9 cellular contexts compared by ENCODE assay signal in genomic region chr17:1229891-1230571, GRCh38. TPM values are rescaled to one million over a fixed set of nuclear protein-coding genes. Genes with fewer than 3 reads are reported as not detected.
DNase-seq lines count a peak whose midpoint lies in the region; ATAC-seq, FAIRE-seq and TF ChIP-seq lines count a peak whose summit lies in the region.
"Had no signal": no experiment of that assay in that cellular context is flagged by ENCODE, and none has a peak within 500 bp of the region (broad histone marks: within the 10 kb centered on the region; RNA-seq: fewer than 3 reads in every experiment).

No MANE protein-coding gene starts in this region.

- H3K9me3 ChIP-seq in tibial nerve (no peaks in the 10 kb centered on the region), small intestine (ENCODE audit: control insufficient read depth, low read depth) (no peaks in the 10 kb centered on the region)

- H3K27ac Mint-ChIP-seq in activated naive CD4-positive, alpha-beta T cell treated with anti-CD3 and anti-CD28 coated beads for 36 hours: no peak overlapping the region
- H3K27ac Mint-ChIP-seq in activated naive CD4-positive, alpha-beta T cell treated with anti-CD3 and anti-CD28 coated beads, Interleukin-2, amount 50 U/mL, for 72 hours: peak overlapping the region in 1 of 2 donors; percentile 50
- peak overlapping the region; percentile 81 for H3K27ac Mint-ChIP-seq in activated CD8-positive, alpha-beta T cell treated with anti-CD3 and anti-CD28 coated beads, Interleukin-2, amount 10 ng/mL, durations not matched to agents 7 days and 5 days
- H3K27ac Mint-ChIP-seq in memory B cell: peak overlapping the region; percentile 89

- peaks cover 9% of the 10 kb centered on the region for H3K4me1 Mint-ChIP-seq in activated naive CD4-positive, alpha-beta T cell treated with anti-CD3 and anti-CD28 coated beads for 36 hours (ENCODE audit: low read depth)
- H3K4me1 Mint-ChIP-seq in activated CD8-positive, alpha-beta T cell treated with anti-CD3 and anti-CD28 coated beads, Interleukin-2, amount 10 ng/mL, durations not matched to agents 7 days and 5 days (ENCODE audit: low read depth): peaks cover 26% of the 10 kb centered on the region
- H3K4me1 Mint-ChIP-seq in memory B cell: peaks cover 29% of the 10 kb centered on the region

- intact Hi-C loops in activated naive CD4-positive, alpha-beta T cell treated with anti-CD3 and anti-CD28 coated beads for 36 hours (cut with micrococcal nuclease): no loop called here

- H3K27me3 Mint-ChIP-seq in activated naive CD4-positive, alpha-beta T cell treated with anti-CD3 and anti-CD28 coated beads for 36 hours (ENCODE audit: low read depth): peaks cover 47% of the 10 kb centered on the region
- peaks cover 36% of the 10 kb centered on the region for H3K27me3 Mint-ChIP-seq in activated CD8-positive, alpha-beta T cell treated with anti-CD3 and anti-CD28 coated beads, Interleukin-2, amount 10 ng/mL, durations not matched to agents 7 days and 5 days (ENCODE audit: low read depth)
- H3K27me3 Mint-ChIP-seq in memory B cell: peaks cover 6% of the 10 kb centered on the region

- no peak for ATAC-seq in activated naive CD4-positive, alpha-beta T cell treated with anti-CD3 and anti-CD28 coated beads, Interleukin-2, amount 50 U/mL, for 72 hours
- no peak for ATAC-seq in activated CD8-positive, alpha-beta T cell treated with anti-CD3 and anti-CD28 coated beads, Interleukin-2, amount 10 ng/mL, durations not matched to agents 7 days and 5 days
- ATAC-seq in memory B cell (ENCODE audit: low read depth) (no peak), HG03460 (IDR thresholded peaks at IDR 0.05; ENCODE audit: unreplicated experiment) (no peak)

- H3K36me3 ChIP-seq in tibial nerve (no peaks in the 10 kb centered on the region), small intestine (ENCODE audit: control insufficient read depth in 2 of 2, insufficient read depth in 2 of 2, low read length in 2 of 2) (no peaks in the 10 kb centered on the region)

- POLR2A ChIA-PET in activated CD8-positive, alpha-beta T cell treated with anti-CD3 and anti-CD28 coated beads, Interleukin-2, amount 10 ng/mL, durations not matched to agents 7 days and 5 days (lab: Charles Lee): interaction anchor here (0.8 kb wide), 1 partner anchor 24 kb away, joined by 3 read pairs; no protein-coding TSS in a partner anchor

- H3K27me3 ChIP-seq in tibial nerve (peaks cover 0 to 62% of the 10 kb centered on the region in 2 donors), small intestine (ENCODE audit: control insufficient read depth in 2 of 2, insufficient read depth in 2 of 2, low read length in 2 of 2) (no peaks in the 10 kb centered on the region)

- no peak for TF ChIP-seq CTCF in tibial nerve (IDR thresholded peaks at IDR 0.05)

- H3K4me1 ChIP-seq in tibial nerve (peaks cover 0 to 37% (median 14%) of the 10 kb centered on the region in 4 donors), small intestine (ENCODE audit: control insufficient read depth in 2 of 2, insufficient read depth in 1 of 2, low read depth in 1 of 2, low read length in 1 of 2) (no peaks in the 10 kb centered on the region)

- DNase-seq in activated naive CD4-positive, alpha-beta T cell treated with anti-CD3 and anti-CD28 coated beads for 36 hours: no peak
- no peak for DNase-seq in activated naive CD4-positive, alpha-beta T cell treated with anti-CD3 and anti-CD28 coated beads, Interleukin-2, amount 50 U/mL, for 72 hours (ENCODE audit: low spot score in 2 of 2)
- DNase-seq in activated CD8-positive, alpha-beta T cell treated with anti-CD3 and anti-CD28 coated beads, Interleukin-2, amount 10 ng/mL, durations not matched to agents 7 days and 5 days: no peak
- DNase-seq in memory B cell (ENCODE audit: low spot score in 2 of 2) (no peak), tibial nerve (ENCODE audit: low spot score in 2 of 2) (no peak), small intestine (no peak), NCI-H748 treated with DMSO at 0.1 percent for 48 hours (lab: John Stamatoyannopoulos, UW) (no peak)

- 20 to 26% methylated on average over 37 to 54 of the region's 59 CpGs for WGBS in tibial nerve, 2 donors
- WGBS in small intestine, 3 donors: 13 to 24% (median 15%) methylated on average over 54 to 59 of the region's 59 CpGs

- FAIRE-seq in small intestine (lab: Jason Lieb, UNC): no peak

- CTCF ChIA-PET in activated naive CD4-positive, alpha-beta T cell treated with anti-CD3 and anti-CD28 coated beads for 36 hours (lab: Charles Lee): interaction anchor here (0.6 kb wide), 1 partner anchor 699 kb away, joined by 4 read pairs; no protein-coding TSS in a partner anchor
- CTCF ChIA-PET in activated CD8-positive, alpha-beta T cell treated with anti-CD3 and anti-CD28 coated beads, Interleukin-2, amount 10 ng/mL, durations not matched to agents 7 days and 5 days (lab: Charles Lee): interaction anchor here (0.8 to 2.3 kb wide), 4 partner anchors 27 to 108 kb away, joined by 3 to 11 read pairs (median 4); no protein-coding TSS in a partner anchor

- TF ChIP-seq POLR2A in tibial nerve (IDR thresholded peaks at IDR 0.05): no peak

- H3K27ac ChIP-seq in tibial nerve (peak overlapping the region in 2 of 4 donors; percentile 65 to 76), small intestine (ENCODE audit: low read depth in 1 of 2, low read length in 1 of 2) (no peak overlapping the region)

- H3K4me3 Mint-ChIP-seq in activated naive CD4-positive, alpha-beta T cell treated with anti-CD3 and anti-CD28 coated beads for 36 hours: peak overlapping the region; percentile 77
- H3K4me3 Mint-ChIP-seq in activated CD8-positive, alpha-beta T cell treated with anti-CD3 and anti-CD28 coated beads, Interleukin-2, amount 10 ng/mL, durations not matched to agents 7 days and 5 days: peak overlapping the region; percentile 83
- peak overlapping the region; percentile 98 for H3K4me3 Mint-ChIP-seq in memory B cell

- no peaks in the 10 kb centered on the region for H3K9me3 Mint-ChIP-seq in activated naive CD4-positive, alpha-beta T cell treated with anti-CD3 and anti-CD28 coated beads for 36 hours
- no peaks in the 10 kb centered on the region for H3K9me3 Mint-ChIP-seq in activated naive CD4-positive, alpha-beta T cell treated with anti-CD3 and anti-CD28 coated beads, Interleukin-2, amount 50 U/mL, for 72 hours
- no peaks in the 10 kb centered on the region for H3K9me3 Mint-ChIP-seq in activated CD8-positive, alpha-beta T cell treated with anti-CD3 and anti-CD28 coated beads, Interleukin-2, amount 10 ng/mL, durations not matched to agents 7 days and 5 days (ENCODE audit: insufficient read depth)
- H3K9me3 Mint-ChIP-seq in memory B cell: no peaks in the 10 kb centered on the region

- H3K4me3 ChIP-seq in tibial nerve (peak overlapping the region in 3 of 4 donors; percentile 42 to 76 (median 55)), small intestine (ENCODE audit: low read depth in 1 of 2, low read length in 2 of 2) (peak overlapping the region in 1 of 2 donors; percentile 76)

- no peak for TF ChIP-seq EP300 in tibial nerve (IDR thresholded peaks at IDR 0.05)

- H3K36me3 Mint-ChIP-seq in activated naive CD4-positive, alpha-beta T cell treated with anti-CD3 and anti-CD28 coated beads for 36 hours (ENCODE audit: low read depth): peaks cover 1% of the 10 kb centered on the region
- H3K36me3 Mint-ChIP-seq in activated naive CD4-positive, alpha-beta T cell treated with anti-CD3 and anti-CD28 coated beads, Interleukin-2, amount 50 U/mL, for 72 hours: peaks cover 6 to 13% of the 10 kb centered on the region in 2 donors
- H3K36me3 Mint-ChIP-seq in activated CD8-positive, alpha-beta T cell treated with anti-CD3 and anti-CD28 coated beads, Interleukin-2, amount 10 ng/mL, durations not matched to agents 7 days and 5 days (ENCODE audit: low read depth): peaks cover 13% of the 10 kb centered on the region
- H3K36me3 Mint-ChIP-seq in memory B cell: peaks cover 3% of the 10 kb centered on the region

RNA-seq across cellular contexts. Expression of gene BHLHA9, which starts 40.2 kb away (rescaled TPM):
- not detected for total RNA-seq in activated naive CD4-positive, alpha-beta T cell treated with anti-CD3 and anti-CD28 coated beads for 36 hours
- not detected for total RNA-seq in activated naive CD4-positive, alpha-beta T cell treated with anti-CD3 and anti-CD28 coated beads, Interleukin-2, amount 50 U/mL, for 72 hours
- total RNA-seq in activated CD8-positive, alpha-beta T cell treated with anti-CD3 and anti-CD28 coated beads, Interleukin-2, amount 10 ng/mL, durations not matched to agents 7 days and 5 days: not detected
- not detected for total RNA-seq in tibial nerve
- polyA plus RNA-seq in small intestine: not detected
- total RNA-seq: kidney epithelial cell had no signal

RNA-seq across cellular contexts. Expression of gene TRARG1, which starts 49.4 kb away (rescaled TPM):
- not detected for total RNA-seq in activated naive CD4-positive, alpha-beta T cell treated with anti-CD3 and anti-CD28 coated beads for 36 hours
- under 1 TPM in 1 of 2 donors, not detected in 1; 0.08 TPM for total RNA-seq in activated naive CD4-positive, alpha-beta T cell treated with anti-CD3 and anti-CD28 coated beads, Interleukin-2, amount 50 U/mL, for 72 hours
- total RNA-seq in activated CD8-positive, alpha-beta T cell treated with anti-CD3 and anti-CD28 coated beads, Interleukin-2, amount 10 ng/mL, durations not matched to agents 7 days and 5 days: 1 to 10 TPM in 1 of 2 experiments, under 1 TPM in 1; 0.78 to 1.3 TPM
- 10 to 100 TPM in 3 of 4 donors, 1 to 10 TPM in 1; 9.8 to 62.4 (median 24.2) TPM for total RNA-seq in tibial nerve
- 1 to 10 TPM in 1 of 3 donors, not detected in 2; 4.3 TPM for polyA plus RNA-seq in small intestine
- total RNA-seq: kidney epithelial cell had no signal

RNA-seq across cellular contexts. Expression of gene ABR, which starts 50.2 kb away (rescaled TPM):
- 10 to 100 TPM; 32.1 to 33.4 TPM for total RNA-seq in activated naive CD4-positive, alpha-beta T cell treated with anti-CD3 and anti-CD28 coated beads for 36 hours
- 10 to 100 TPM; 36.0 to 45.8 TPM for total RNA-seq in activated naive CD4-positive, alpha-beta T cell treated with anti-CD3 and anti-CD28 coated beads, Interleukin-2, amount 50 U/mL, for 72 hours
- 100 to 1,000 TPM; 143 to 156 TPM for total RNA-seq in activated CD8-positive, alpha-beta T cell treated with anti-CD3 and anti-CD28 coated beads, Interleukin-2, amount 10 ng/mL, durations not matched to agents 7 days and 5 days
- total RNA-seq in tibial nerve: 100 to 1,000 TPM in 2 of 4 donors, 10 to 100 TPM in 2; 88.8 to 193 (median 133) TPM
- 10 to 100 TPM; 69.8 to 89.2 (median 77.8) TPM for polyA plus RNA-seq in small intestine

Comparison
In these comparisons a context has a peak if more than half of its experiments do, and no peak if none do; other contexts are left out.
1. RNA of gene TRARG1, which starts 49.4 kb away (total RNA-seq): 9.8 to 62.4 TPM in tibial nerve; 0.78 to 1.3 TPM in activated CD8-positive, alpha-beta T cell treated with anti-CD3 and anti-CD28 coated beads, Interleukin-2, amount 10 ng/mL, durations not matched to agents 7 days and 5 days, 0.08 TPM in activated naive CD4-positive, alpha-beta T cell treated with anti-CD3 and anti-CD28 coated beads, Interleukin-2, amount 50 U/mL, for 72 hours and not detected in activated naive CD4-positive, alpha-beta T cell treated with anti-CD3 and anti-CD28 coated beads for 36 hours; every median in the first group is over 4 times any median in the second.
2. Peak in every context shown above with its lines, with median percentiles within 50 percentile points of each other: H3K4me3 Mint-ChIP-seq.